24 cellular contexts compared by ENCODE assay signal in genomic region chr2:68993660-68994059, GRCh38. TPM values are rescaled to one million over a fixed set of nuclear protein-coding genes. Genes with fewer than 3 reads are reported as not detected.
"Had no signal": no experiment of that assay in that cellular context is flagged by ENCODE, and none has a peak within 500 bp of the region (broad histone marks: within the 10 kb centered on the region; RNA-seq: fewer than 3 reads in every experiment).

No MANE protein-coding gene starts in this region.

- H3K9me3 Mint-ChIP-seq: nephron; stimulated activated naive B cell treated with anti-CD40 and anti-IgM and Interleukin-4, amounts not matched to agents 10 μg/mL and 1 μg/mL and 100 μg/mL, for 72 hours; type B pancreatic cell had no signal

- H3K36me3 Mint-ChIP-seq: activated naive CD8-positive, alpha-beta T cell; stimulated activated naive B cell treated with anti-CD40 and anti-IgM and Interleukin-4, amounts not matched to agents 10 μg/mL and 1 μg/mL and 100 μg/mL, for 72 hours; type B pancreatic cell had no signal

- H3K27me3 ChIP-seq: adrenal gland, ascending aorta, brain microvascular endothelial cell, esophagus muscularis mucosa, gastrocnemius medialis, left lung, pancreas, testis, vagina had no signal

- H3K4me1 ChIP-seq: adrenal gland, ascending aorta, esophagus muscularis mucosa, gastrocnemius medialis, left lung, pancreas, testis, vagina had no signal

- H3K4me1 Mint-ChIP-seq: nephron; stimulated activated naive B cell treated with anti-CD40 and anti-IgM and Interleukin-4, amounts not matched to agents 10 μg/mL and 1 μg/mL and 100 μg/mL, for 72 hours had no signal

- H3K4me3 ChIP-seq: adrenal gland, ascending aorta, esophagus muscularis mucosa, gastrocnemius medialis, left lung, pancreas, testis, vagina had no signal

- H3K4me3 Mint-ChIP-seq: activated naive CD8-positive, alpha-beta T cell; nephron; stimulated activated naive B cell treated with anti-CD40 and anti-IgM and Interleukin-4, amounts not matched to agents 10 μg/mL and 1 μg/mL and 100 μg/mL, for 72 hours; type B pancreatic cell had no signal

- DNase-seq: activated CD4-positive, alpha-beta T cell treated with anti-CD3 and anti-CD28 coated beads for 1 hour; activated T-cell treated with anti-CD3 and anti-CD28 coated beads, Interleukin-2, amount 50 U/mL, for 1 hour; brain microvascular endothelial cell; central memory CD4-positive, alpha-beta T cell; effector memory CD4-positive, alpha-beta T cell; gastrocnemius medialis; hippocampal formation; kidney glomerular epithelial cell; left lung; pancreas; stimulated activated CD4-positive, alpha-beta T cell treated with anti-CD3 and anti-CD28 coated beads, Interleukin-2, amount 100 ng/mL, for 48 hours; stimulated activated CD8-positive, alpha-beta memory T cell treated with anti-CD3 and anti-CD28 coated beads, Interleukin-4, amount 100 ng/mL, for 48 hours; stimulated activated naive B cell treated with anti-CD40 and anti-IgM and Interleukin-4, amounts not matched to agents 10 μg/mL and 1 μg/mL and 100 μg/mL, for 72 hours; T-helper 9 cell; testis had no signal

- ATAC-seq: gastrocnemius medialis; left lung; pancreas; stimulated activated naive B cell treated with anti-CD40 and anti-IgM and Interleukin-4, amounts not matched to agents 10 μg/mL and 1 μg/mL and 100 μg/mL, for 72 hours had no signal

- FAIRE-seq: pancreas had no signal

- H3K27ac ChIP-seq: adrenal gland, ascending aorta, brain microvascular endothelial cell, esophagus muscularis mucosa, gastrocnemius medialis, left lung, pancreas, testis, vagina had no signal

- H3K36me3 ChIP-seq: adrenal gland, ascending aorta, brain microvascular endothelial cell, esophagus muscularis mucosa, gastrocnemius medialis, left lung, pancreas, vagina had no signal

- H3K27ac Mint-ChIP-seq: activated naive CD8-positive, alpha-beta T cell; nephron; stimulated activated naive B cell treated with anti-CD40 and anti-IgM and Interleukin-4, amounts not matched to agents 10 μg/mL and 1 μg/mL and 100 μg/mL, for 72 hours; type B pancreatic cell had no signal

- H3K9me3 ChIP-seq: adrenal gland, ascending aorta, esophagus muscularis mucosa, gastrocnemius medialis, left lung, pancreas, testis, vagina had no signal

RNA-seq across cellular contexts. Expression of gene GKN1, which starts 19.2 kb away (rescaled TPM):
- total RNA-seq: dermis microvascular lymphatic vessel endothelial cell, esophagus muscularis mucosa, gastrocnemius medialis, left lung, pulmonary artery endothelial cell, testis, vagina had no signal

RNA-seq across cellular contexts. Expression of gene GKN2, which starts 41.0 kb away (rescaled TPM):
- total RNA-seq: dermis microvascular lymphatic vessel endothelial cell, esophagus muscularis mucosa, gastrocnemius medialis, pulmonary artery endothelial cell, testis, vagina had no signal
